Comparison of ENCODE assay signal across 19 cellular contexts in genomic region chr14:53148612-53149202, GRCh38. TPM values are rescaled to one million over a fixed set of nuclear protein-coding genes. Genes with fewer than 3 reads are reported as not detected.
DNase-seq lines count a peak whose midpoint lies in the region; ATAC-seq and TF ChIP-seq lines count a peak whose summit lies in the region.
"Had no signal": no experiment of that assay in that cellular context is flagged by ENCODE, and none has a peak within 500 bp of the region (broad histone marks: within the 10 kb centered on the region; RNA-seq: fewer than 3 reads in every experiment).

No MANE protein-coding gene starts in this region.

- in situ Hi-C loops in gastrocnemius medialis (cut with MboI; ENCODE audit: low sequenced_read_pairs in 4 of 4) = no loop called here

- H3K36me3 ChIP-seq in gastrocnemius medialis = no peaks in the 10 kb centered on the region
- H3K36me3 ChIP-seq: transverse colon had no signal

- intact Hi-C loops in activated CD4-positive, alpha-beta T cell treated with anti-CD3 and anti-CD28 coated beads, Interleukin-2, amount 10 ng/mL, durations not matched to agents 24 days and 14 days (cut with micrococcal nuclease) = loop anchor here (1.0 kb wide), 1 partner anchor 39 kb away; no protein-coding TSS in a partner anchor
- intact Hi-C loops in CD14-positive monocyte (cut with micrococcal nuclease) = loop anchor here in 1 of 2 donors (5.0 kb wide), 1 partner anchor 41 kb away; no protein-coding TSS in a partner anchor
- intact Hi-C loops in head of caudate nucleus (cut with DNase I) = no loop called here
- intact Hi-C loops in gastrocnemius medialis (cut with DNase I; ENCODE audit: low total_unique reads) = no loop called here

- peaks cover 44% of the 10 kb centered on the region for H3K36me3 Mint-ChIP-seq in activated CD4-positive, alpha-beta T cell treated with anti-CD3 and anti-CD28 coated beads, Interleukin-2, amount 10 ng/mL, durations not matched to agents 24 days and 14 days (ENCODE audit: low read depth)
- peaks cover 95% of the 10 kb centered on the region for H3K36me3 Mint-ChIP-seq in activated T-helper 17 cell treated with anti-CD3 and anti-CD28 coated beads, Interleukin-2, amount 50 U/mL, for 72 hours (ENCODE audit: low read depth)
- peaks cover 75% of the 10 kb centered on the region for H3K36me3 Mint-ChIP-seq in stimulated activated effector memory CD8-positive, alpha-beta T cell treated with anti-CD3 and anti-CD28 coated beads, Interleukin-12 subunit alpha, Interleukin-12 subunit beta, amount 100 ng/mL, for 72 hours
- H3K36me3 Mint-ChIP-seq in CD14-positive monocyte = peaks cover 0 to 7% of the 10 kb centered on the region in 2 donors

- peak overlapping the region; percentile 70 for H3K27ac Mint-ChIP-seq in activated CD4-positive, alpha-beta T cell treated with anti-CD3 and anti-CD28 coated beads, Interleukin-2, amount 10 ng/mL, durations not matched to agents 24 days and 14 days
- H3K27ac Mint-ChIP-seq in activated T-helper 17 cell treated with anti-CD3 and anti-CD28 coated beads, Interleukin-2, amount 50 U/mL, for 72 hours = peak overlapping the region; percentile 77
- H3K27ac Mint-ChIP-seq in stimulated activated effector memory CD8-positive, alpha-beta T cell treated with anti-CD3 and anti-CD28 coated beads, Interleukin-12 subunit alpha, Interleukin-12 subunit beta, amount 100 ng/mL, for 72 hours = peak overlapping the region; percentile 58
- H3K27ac Mint-ChIP-seq in CD14-positive monocyte = no peak overlapping the region
- H3K27ac Mint-ChIP-seq: nephron progenitor cell had no signal

- no peak overlapping the region for H3K27ac ChIP-seq in gastrocnemius medialis
- H3K27ac ChIP-seq: skin epidermis, transverse colon had no signal

- H3K27me3 Mint-ChIP-seq in activated CD4-positive, alpha-beta T cell treated with anti-CD3 and anti-CD28 coated beads, Interleukin-2, amount 10 ng/mL, durations not matched to agents 24 days and 14 days = no peaks in the 10 kb centered on the region
- no peaks in the 10 kb centered on the region for H3K27me3 Mint-ChIP-seq in activated T-helper 17 cell treated with anti-CD3 and anti-CD28 coated beads, Interleukin-2, amount 50 U/mL, for 72 hours
- H3K27me3 Mint-ChIP-seq in CD14-positive monocyte (ENCODE audit: low read depth in 3 of 3) = peaks cover 0 to 9% (median 6%) of the 10 kb centered on the region in 3 donors

- no peaks in the 10 kb centered on the region for H3K27me3 ChIP-seq in gastrocnemius medialis
- H3K27me3 ChIP-seq: transverse colon had no signal

- no peak overlapping the region for H3K4me3 ChIP-seq in gastrocnemius medialis
- H3K4me3 ChIP-seq: skin epidermis, transverse colon had no signal

- H3K4me3 Mint-ChIP-seq in activated CD4-positive, alpha-beta T cell treated with anti-CD3 and anti-CD28 coated beads, Interleukin-2, amount 10 ng/mL, durations not matched to agents 24 days and 14 days = peak overlapping the region; percentile 100
- peak overlapping the region; percentile 82 for H3K4me3 Mint-ChIP-seq in activated T-helper 17 cell treated with anti-CD3 and anti-CD28 coated beads, Interleukin-2, amount 50 U/mL, for 72 hours
- peak overlapping the region; percentile 100 for H3K4me3 Mint-ChIP-seq in stimulated activated effector memory CD8-positive, alpha-beta T cell treated with anti-CD3 and anti-CD28 coated beads, Interleukin-12 subunit alpha, Interleukin-12 subunit beta, amount 100 ng/mL, for 72 hours
- H3K4me3 Mint-ChIP-seq in CD14-positive monocyte = no peak overlapping the region
- H3K4me3 Mint-ChIP-seq: nephron progenitor cell had no signal

- no peak for DNase-seq in activated CD4-positive, alpha-beta T cell treated with anti-CD3 and anti-CD28 coated beads, Interleukin-2, amount 10 ng/mL, durations not matched to agents 24 days and 14 days
- no peak for DNase-seq in activated CD4-positive, alpha-beta T cell treated with anti-CD3 and anti-CD28 coated beads, Interleukin-2, amount 50 U/mL, for 4 hours
- DNase-seq in HCEC 1CT (peak; percentile 8), CD14-positive monocyte (ENCODE audit: low spot score) (no peak), head of caudate nucleus (no peak), gastrocnemius medialis (no peak)
- no peak for DNase-seq in stimulated activated effector memory CD8-positive, alpha-beta T cell treated with anti-CD3 and anti-CD28 coated beads, Interleukin-12 subunit alpha, Interleukin-12 subunit beta, amount 100 ng/mL, for 72 hours (ENCODE audit: low spot score in 2 of 2)
- DNase-seq: activated CD4-positive, CD25-positive, alpha-beta regulatory T cell treated with anti-CD3 and anti-CD28 coated beads, Interleukin-2, amount 50 U/mL, for 72 hours; amygdala; foreskin melanocyte; GOT3; kidney glomerular epithelial cell; NCI-H1436; NCI-H774; nephron progenitor cell; SIG-M5; transverse colon had no signal

- H3K9me3 Mint-ChIP-seq in activated CD4-positive, alpha-beta T cell treated with anti-CD3 and anti-CD28 coated beads, Interleukin-2, amount 10 ng/mL, durations not matched to agents 24 days and 14 days = no peaks in the 10 kb centered on the region
- H3K9me3 Mint-ChIP-seq in activated T-helper 17 cell treated with anti-CD3 and anti-CD28 coated beads, Interleukin-2, amount 50 U/mL, for 72 hours = no peaks in the 10 kb centered on the region
- H3K9me3 Mint-ChIP-seq in stimulated activated effector memory CD8-positive, alpha-beta T cell treated with anti-CD3 and anti-CD28 coated beads, Interleukin-12 subunit alpha, Interleukin-12 subunit beta, amount 100 ng/mL, for 72 hours = no peaks in the 10 kb centered on the region
- peaks cover 0 to 5% (median 0%) of the 10 kb centered on the region in 7 donors for H3K9me3 Mint-ChIP-seq in CD14-positive monocyte

- H3K4me1 ChIP-seq in gastrocnemius medialis = peaks cover 5 to 22% of the 10 kb centered on the region in 2 donors

- TF ChIP-seq POLR2A in gastrocnemius medialis (IDR thresholded peaks at IDR 0.05) = no peak

- TF ChIP-seq CTCF in CD14-positive monocyte (IDR thresholded peaks at IDR 0.05) = no peak
- TF ChIP-seq CTCF in gastrocnemius medialis (IDR thresholded peaks at IDR 0.05 in 4 of 5, conservative IDR thresholded peaks at IDR 0.05 in 1 of 5) = no peak

- peaks cover 63% of the 10 kb centered on the region for H3K4me1 Mint-ChIP-seq in activated CD4-positive, alpha-beta T cell treated with anti-CD3 and anti-CD28 coated beads, Interleukin-2, amount 10 ng/mL, durations not matched to agents 24 days and 14 days
- H3K4me1 Mint-ChIP-seq in activated T-helper 17 cell treated with anti-CD3 and anti-CD28 coated beads, Interleukin-2, amount 50 U/mL, for 72 hours = peaks cover 32% of the 10 kb centered on the region
- H3K4me1 Mint-ChIP-seq in stimulated activated effector memory CD8-positive, alpha-beta T cell treated with anti-CD3 and anti-CD28 coated beads, Interleukin-12 subunit alpha, Interleukin-12 subunit beta, amount 100 ng/mL, for 72 hours = peaks cover 73% of the 10 kb centered on the region
- peaks cover 56% of the 10 kb centered on the region for H3K4me1 Mint-ChIP-seq in CD14-positive monocyte

- H3K9me3 ChIP-seq in gastrocnemius medialis = no peaks in the 10 kb centered on the region
- H3K9me3 ChIP-seq: transverse colon had no signal

- ATAC-seq in activated T-helper 17 cell treated with anti-CD3 and anti-CD28 coated beads, Interleukin-2, amount 50 U/mL, for 72 hours (replicated peaks) = peak; percentile 14
- ATAC-seq in stimulated activated effector memory CD8-positive, alpha-beta T cell treated with anti-CD3 and anti-CD28 coated beads, Interleukin-12 subunit alpha, Interleukin-12 subunit beta, amount 100 ng/mL, for 72 hours = peak; percentile 46
- ATAC-seq in gastrocnemius medialis = no peak

RNA-seq across cellular contexts. Expression of gene DDHD1, which starts 4.4 kb away (rescaled TPM):
- total RNA-seq in activated CD4-positive, alpha-beta T cell treated with anti-CD3 and anti-CD28 coated beads, Interleukin-2, amount 10 ng/mL, durations not matched to agents 24 days and 14 days = 67.9 and 70.2 TPM in 2 replicates
- 100 to 1,000 TPM in 1 of 2 donors, 10 to 100 TPM in 1; 46.7 to 146 TPM for total RNA-seq in activated T-helper 17 cell treated with anti-CD3 and anti-CD28 coated beads, Interleukin-2, amount 50 U/mL, for 72 hours
- polyA plus RNA-seq in CD14-positive monocyte = 1 to 10 TPM; 2.2 to 3.1 TPM
- 10 to 100 TPM in 1 of 4 donors, 1 to 10 TPM in 3; 4.4 to 10.1 (median 6.8) TPM for total RNA-seq in gastrocnemius medialis

Comparison
In these comparisons a context has a peak if more than half of its experiments do, and no peak if none do; other contexts are left out.
1. H3K27ac Mint-ChIP-seq: peak in activated CD4-positive, alpha-beta T cell treated with anti-CD3 and anti-CD28 coated beads, Interleukin-2, amount 10 ng/mL, durations not matched to agents 24 days and 14 days (single experiment), activated T-helper 17 cell treated with anti-CD3 and anti-CD28 coated beads, Interleukin-2, amount 50 U/mL, for 72 hours (single experiment) and stimulated activated effector memory CD8-positive, alpha-beta T cell treated with anti-CD3 and anti-CD28 coated beads, Interleukin-12 subunit alpha, Interleukin-12 subunit beta, amount 100 ng/mL, for 72 hours (single experiment); none in CD14-positive monocyte (0 of 7).
2. H3K4me3 Mint-ChIP-seq: peak in activated CD4-positive, alpha-beta T cell treated with anti-CD3 and anti-CD28 coated beads, Interleukin-2, amount 10 ng/mL, durations not matched to agents 24 days and 14 days (single experiment), activated T-helper 17 cell treated with anti-CD3 and anti-CD28 coated beads, Interleukin-2, amount 50 U/mL, for 72 hours (single experiment) and stimulated activated effector memory CD8-positive, alpha-beta T cell treated with anti-CD3 and anti-CD28 coated beads, Interleukin-12 subunit alpha, Interleukin-12 subunit beta, amount 100 ng/mL, for 72 hours (single experiment); none in CD14-positive monocyte (0 of 2).
3. ATAC-seq: peak in activated T-helper 17 cell treated with anti-CD3 and anti-CD28 coated beads, Interleukin-2, amount 50 U/mL, for 72 hours (single experiment) and stimulated activated effector memory CD8-positive, alpha-beta T cell treated with anti-CD3 and anti-CD28 coated beads, Interleukin-12 subunit alpha, Interleukin-12 subunit beta, amount 100 ng/mL, for 72 hours (single experiment); none in gastrocnemius medialis (0 of 2).